26 cellular contexts compared by ENCODE assay signal in the genomic region with DNA sequence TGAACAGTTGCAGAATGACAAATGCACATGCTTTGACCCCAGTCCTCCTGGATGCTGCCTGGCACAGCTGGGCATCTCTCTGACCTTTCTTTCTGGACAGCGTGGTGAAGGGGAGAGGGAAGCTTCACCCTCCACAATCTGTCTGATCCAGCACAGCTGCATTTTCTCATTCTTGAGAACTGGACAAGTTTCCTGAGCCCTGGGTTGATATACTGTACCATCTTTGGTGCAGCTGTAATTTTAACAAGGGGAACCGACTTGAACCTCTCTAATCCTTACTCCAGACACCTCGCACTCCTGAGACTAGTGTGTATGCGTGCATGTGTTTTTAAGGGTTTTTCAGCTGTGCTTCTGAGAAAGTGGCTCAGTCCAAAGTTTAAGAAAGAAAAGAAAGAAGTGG.
DNase-seq lines count a peak whose midpoint lies in the region; ATAC-seq and TF ChIP-seq lines count a peak whose summit lies in the region.
"Had no signal": no experiment of that assay in that cellular context is flagged by ENCODE, and none has a peak within 500 bp of the region (broad histone marks: within the 10 kb centered on the region; RNA-seq: fewer than 3 reads in every experiment).

No MANE protein-coding gene starts in this region.

- no peak overlapping the region for H3K4me3 ChIP-seq in ACC112 (ENCODE audit: low read depth, low read length)
- no peak overlapping the region for H3K4me3 ChIP-seq in PC-3 (ENCODE audit: low read length)
- H3K4me3 ChIP-seq in fibroblast of villous mesenchyme (ENCODE audit: low read depth, low read length): no peak overlapping the region
- H3K4me3 ChIP-seq in mammary epithelial cell (replicated peaks in 1 of 3; ENCODE audit: insufficient read depth in 1 of 3, low read depth in 2 of 3, low read length in 3 of 3): no peak overlapping the region
- H3K4me3 ChIP-seq: HAP-1, MG63, spleen, stomach, uterus had no signal

- H3F3A ChIP-seq in PC-3 (ENCODE audit: low read length, unreplicated experiment): no peaks in the 10 kb centered on the region

- H3K27me3 Mint-ChIP-seq in nephron (ENCODE audit: low read depth): no peaks in the 10 kb centered on the region
- H3K27me3 Mint-ChIP-seq: activated CD8-positive, alpha-beta T cell treated with anti-CD3 and anti-CD28 coated beads for 36 hours; CD4-positive, alpha-beta T cell; naive thymus-derived CD4-positive, alpha-beta T cell had no signal

- H3K9ac ChIP-seq in PC-3 (ENCODE audit: low read length): peak overlapping the region; percentile 73
- no peak overlapping the region for H3K9ac ChIP-seq in mammary epithelial cell (ENCODE audit: insufficient read depth, low read length)
- H3K9ac ChIP-seq: KMS-11 had no signal

- H3K9me2 ChIP-seq in PC-3 (replicated peaks; ENCODE audit: low read length): no peaks in the 10 kb centered on the region

- H3K27ac Mint-ChIP-seq in nephron: peak overlapping the region; percentile 13 to 54 (median 50)
- H3K27ac Mint-ChIP-seq: activated CD8-positive, alpha-beta T cell treated with anti-CD3 and anti-CD28 coated beads for 36 hours; activated T-helper 2 cell treated with anti-CD3 and anti-CD28 coated beads, Interferon-gamma antibody, Interleukin-2, Interleukin-4, amounts not matched to agents 10 μg/mL and 5 μg/mL and 100 μg/mL, durations not matched to agents 14 hours and 24 hours and 36 hours; CD4-positive, alpha-beta T cell; naive thymus-derived CD4-positive, alpha-beta T cell had no signal

- CTCF ChIA-PET in PC-3 (lab: Charles Lee) (no interaction called here), mammary epithelial cell (lab: Charles Lee; ENCODE audit: low non-redundant PET) (no interaction called here)

- peaks cover 13% of the 10 kb centered on the region for H3K9me3 Mint-ChIP-seq in nephron

- no peak overlapping the region for H3K4me2 ChIP-seq in PC-3 (ENCODE audit: low read length)
- H3K4me2 ChIP-seq in mammary epithelial cell (ENCODE audit: insufficient read depth, low read depth, low read length): no peak overlapping the region
- H3K4me2 ChIP-seq: KMS-11 had no signal

- POLR2A ChIA-PET in PC-3 (lab: Charles Lee; ENCODE audit: unreplicated experiment): no interaction called here

- BruUV-seq in PC-3 (replicated peaks; lab: Mats Ljungman, UMichigan): no TSS peak
- BruUV-seq in mammary epithelial cell (replicated peaks; lab: Mats Ljungman, UMichigan): no TSS peak

- H3K36me3 Mint-ChIP-seq in nephron (ENCODE audit: low read depth): no peaks in the 10 kb centered on the region
- H3K36me3 Mint-ChIP-seq: naive thymus-derived CD4-positive, alpha-beta T cell had no signal

- no peak for ATAC-seq in PC-3
- no peak for ATAC-seq in GM21737 (IDR thresholded peaks at IDR 0.05; ENCODE audit: unreplicated experiment)
- ATAC-seq: activated CD8-positive, alpha-beta T cell treated with anti-CD3 and anti-CD28 coated beads for 36 hours; naive thymus-derived CD4-positive, alpha-beta T cell had no signal

- peaks cover 29% of the 10 kb centered on the region for H3K4me1 ChIP-seq in ACC112 (ENCODE audit: control insufficient read depth, insufficient read depth, low read length, unreplicated experiment)
- peaks cover 37% of the 10 kb centered on the region for H3K4me1 ChIP-seq in PC-3 (ENCODE audit: insufficient read depth, low read length)
- peaks cover 16% of the 10 kb centered on the region for H3K4me1 ChIP-seq in mammary epithelial cell (ENCODE audit: insufficient read depth, low read length)
- H3K4me1 ChIP-seq: HAP-1, spleen, stomach, uterus had no signal

- intact Hi-C loops in PC-3 (cut with micrococcal nuclease): loop anchor here (2.0 to 10.0 kb wide), 5 partner anchors 60 to 720 kb away; no protein-coding TSS in a partner anchor
- intact Hi-C loops in mammary epithelial cell (cut with micrococcal nuclease): loop anchor here (5.0 kb wide), 3 partner anchors 60 to 380 kb away; no protein-coding TSS in a partner anchor

- H3K79me2 ChIP-seq in ACC112 (ENCODE audit: control insufficient read depth, insufficient read depth, low read length, unreplicated experiment) (no peaks in the 10 kb centered on the region), PC-3 (ENCODE audit: low read length) (no peaks in the 10 kb centered on the region), mammary epithelial cell (ENCODE audit: insufficient read depth, low read length) (no peaks in the 10 kb centered on the region)

- H3K4me1 Mint-ChIP-seq in nephron: peaks cover 52% of the 10 kb centered on the region
- H3K4me1 Mint-ChIP-seq: naive thymus-derived CD4-positive, alpha-beta T cell had no signal

- H3K36me3 ChIP-seq in ACC112 (ENCODE audit: insufficient read depth, low read length) (no peaks in the 10 kb centered on the region), PC-3 (ENCODE audit: low read depth, low read length) (no peaks in the 10 kb centered on the region), mammary epithelial cell (ENCODE audit: insufficient read depth, low read length) (no peaks in the 10 kb centered on the region)
- H3K36me3 ChIP-seq: HAP-1, MG63, spleen, stomach, uterus had no signal

- peak overlapping the region; percentile 12; the same call in 1 of the 2 replicates for H3K27ac ChIP-seq in ACC112 (ENCODE audit: low read depth, low read length)
- H3K27ac ChIP-seq in PC-3 (ENCODE audit: low read length): peak overlapping the region; percentile 96
- no peak overlapping the region for H3K27ac ChIP-seq in mammary epithelial cell (ENCODE audit: insufficient read depth, low read depth, low read length)
- H3K27ac ChIP-seq: KMS-11, spleen had no signal

- H4K20me1 ChIP-seq in PC-3 (ENCODE audit: low read length) (no peaks in the 10 kb centered on the region), mammary epithelial cell (ENCODE audit: insufficient read depth, low read length) (no peaks in the 10 kb centered on the region)

- WGBS in mammary epithelial cell (ENCODE audit: low coverage, missing lambda C conversion rate): 96% methylated on average over 4 of the region's 4 CpGs

- H2AFZ ChIP-seq in ACC112 (ENCODE audit: low read length, unreplicated experiment) (no peak overlapping the region), PC-3 (ENCODE audit: low read length) (no peak overlapping the region), mammary epithelial cell (ENCODE audit: low read depth, low read length) (no peak overlapping the region)

- no peak for DNase-seq in PC-3
- DNase-seq in fibroblast of villous mesenchyme (ENCODE audit: low read depth): peak; percentile 77
- DNase-seq in mammary epithelial cell: no peak
- DNase-seq in T-helper 1 cell: no peak
- DNase-seq in NCI-H446 treated with DMSO at 0.1 percent for 48 hours (lab: John Stamatoyannopoulos, UW): no peak
- DNase-seq: activated CD8-positive, alpha-beta T cell treated with anti-CD3 and anti-CD28 coated beads for 36 hours; activated naive CD4-positive, alpha-beta T cell treated with anti-CD3 and anti-CD28 coated beads, Interleukin-2, amount 50 U/mL, for 16 hours; amniotic stem cell; CD4-positive, alpha-beta T cell; islet precursor cell; MG63; midbrain; naive thymus-derived CD4-positive, alpha-beta T cell; NCI-H1105 treated with DMSO at 0.1 percent for 48 hours; NCI-H526 treated with DMSO at 0.1 percent for 48 hours; spleen; stimulated activated CD4-positive, alpha-beta T cell treated with anti-CD3 and anti-CD28 coated beads, Interleukin-2, amount 100 ng/mL, for 48 hours; stomach; T-helper 9 cell; uterus had no signal

- TF ChIP-seq CTCF in PC-3 (conservative IDR thresholded peaks at IDR 0.05; ENCODE audit: low read depth, low read length) (no peak), fibroblast of villous mesenchyme (IDR thresholded peaks at IDR 0.05; ENCODE audit: insufficient read depth, low read depth, low read length) (no peak), nephron (IDR thresholded peaks at IDR 0.05; ENCODE audit: unreplicated experiment in 3 of 3) (no peak), mammary epithelial cell (conservative IDR thresholded peaks at IDR 0.05 in 1 of 2, IDR thresholded peaks at IDR 0.05 in 1 of 2; ENCODE audit: extremely low read depth in 1 of 2, insufficient read depth in 1 of 2, low read depth in 1 of 2, low read length in 2 of 2) (no peak)

- H3K9me3 ChIP-seq in PC-3 (ENCODE audit: low read length): no peaks in the 10 kb centered on the region
- peaks cover 9% of the 10 kb centered on the region for H3K9me3 ChIP-seq in mammary epithelial cell (replicated peaks; ENCODE audit: insufficient read depth, low read length)
- H3K9me3 ChIP-seq: HAP-1, MG63, uterus had no signal

- no peaks in the 10 kb centered on the region for H3K27me3 ChIP-seq in ACC112 (ENCODE audit: insufficient read depth, low read length)
- H3K27me3 ChIP-seq in PC-3 (ENCODE audit: low read length): no peaks in the 10 kb centered on the region
- H3K27me3 ChIP-seq in mammary epithelial cell (ENCODE audit: insufficient read depth, low read length): no peaks in the 10 kb centered on the region
- H3K27me3 ChIP-seq: MG63, spleen, stomach, uterus had no signal

- dilution Hi-C loops in mammary epithelial cell (cut with HindIII; ENCODE audit: low sequenced_read_pairs): no loop called here

- H3K4me3 Mint-ChIP-seq in nephron: no peak overlapping the region
- H3K4me3 Mint-ChIP-seq: activated CD8-positive, alpha-beta T cell treated with anti-CD3 and anti-CD28 coated beads for 36 hours; CD4-positive, alpha-beta T cell; naive thymus-derived CD4-positive, alpha-beta T cell had no signal

- in situ Hi-C loops in mammary epithelial cell (cut with MboI; ENCODE audit: low sequenced_read_pairs in 2 of 2): loop anchor here (5.0 to 10.0 kb wide), 2 partner anchors 650 to 658 kb away; a partner anchor contains a TSS
